2 cellular contexts compared by ENCODE assay signal in the genomic region with DNA sequence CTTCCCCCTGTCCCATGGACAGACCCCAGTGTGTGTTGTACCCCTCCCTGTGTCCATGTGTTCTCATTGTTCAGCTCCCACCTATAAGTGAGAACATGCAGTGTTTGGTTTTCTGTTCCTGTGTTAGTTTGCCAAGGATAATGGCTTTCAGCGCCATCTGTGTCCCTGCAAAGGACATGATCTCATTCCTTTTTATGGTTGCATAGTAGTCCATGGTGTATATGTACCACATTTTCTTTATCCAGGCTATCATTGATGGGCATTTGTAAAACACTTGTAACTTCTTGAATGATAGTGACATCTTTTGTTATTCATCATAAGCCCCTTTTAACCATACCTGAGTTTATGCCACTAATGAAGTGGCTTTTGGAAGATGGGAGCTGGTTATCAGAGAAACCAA. TPM values are rescaled to one million over a fixed set of nuclear protein-coding genes. Genes with fewer than 3 reads are reported as not detected.
"Had no signal": no experiment of that assay in that cellular context is flagged by ENCODE, and none has a peak within 500 bp of the region (broad histone marks: within the 10 kb centered on the region; RNA-seq: fewer than 3 reads in every experiment).

No MANE protein-coding gene starts in this region.

RNA-seq across cellular contexts. Expression of gene NACAD, which starts 25.5 kb away (rescaled TPM):
- total RNA-seq: NCI-H460 had no signal

RNA-seq across cellular contexts. Expression of gene RAMP3, which starts 43.3 kb away (rescaled TPM):
- total RNA-seq: NCI-H460, SJSA1 had no signal
